ENCODE assay signal across 1 cellular context in the genomic region with DNA sequence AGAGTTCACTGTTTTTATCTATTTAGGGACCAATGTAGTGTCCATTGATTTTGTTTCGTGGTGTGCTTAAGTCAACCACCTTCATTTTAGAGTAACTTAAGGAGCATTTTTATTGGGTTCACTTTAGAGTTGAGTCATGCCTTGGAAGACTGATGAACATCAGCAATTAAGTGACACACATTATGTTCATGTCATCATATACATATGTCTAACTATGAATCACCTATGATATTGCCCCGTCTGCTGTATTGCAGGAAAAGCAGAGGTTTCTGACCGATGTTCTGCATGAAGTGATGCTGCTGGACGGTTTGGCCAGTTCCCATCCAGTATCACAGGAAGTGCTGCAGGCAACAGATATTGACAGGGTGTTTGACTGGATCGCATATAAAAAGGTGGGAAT.
TF ChIP-seq lines count a peak whose summit lies in the region.

No MANE protein-coding gene starts in this region.

TF ChIP-seq in IMR-90, 13 proteins besides CTCF, POLR2A, EP300 and RAD21:
- TF ChIP-seq NFE2L2 (IDR thresholded peaks at IDR 0.05; ENCODE audit: low read depth, low read length) (no peak), MAZ (IDR thresholded peaks at IDR 0.05; ENCODE audit: borderline replicate concordance, low read depth, low read length) (no peak), CHD1 (IDR thresholded peaks at IDR 0.05; ENCODE audit: low read depth, low read length) (no peak), FOS (IDR thresholded peaks at IDR 0.05; ENCODE audit: low read depth, low read length) (no peak), SMC3 (IDR thresholded peaks at IDR 0.05; ENCODE audit: low read depth, low read length) (no peak), RFX5 (IDR thresholded peaks at IDR 0.05; ENCODE audit: low read depth, low read length) (no peak), CEBPB (IDR thresholded peaks at IDR 0.05; ENCODE audit: low read depth, low read length) (no peak), MAFK (IDR thresholded peaks at IDR 0.05; ENCODE audit: low read depth, low read length) (no peak)
- TF ChIP-seq, protein P1, sequence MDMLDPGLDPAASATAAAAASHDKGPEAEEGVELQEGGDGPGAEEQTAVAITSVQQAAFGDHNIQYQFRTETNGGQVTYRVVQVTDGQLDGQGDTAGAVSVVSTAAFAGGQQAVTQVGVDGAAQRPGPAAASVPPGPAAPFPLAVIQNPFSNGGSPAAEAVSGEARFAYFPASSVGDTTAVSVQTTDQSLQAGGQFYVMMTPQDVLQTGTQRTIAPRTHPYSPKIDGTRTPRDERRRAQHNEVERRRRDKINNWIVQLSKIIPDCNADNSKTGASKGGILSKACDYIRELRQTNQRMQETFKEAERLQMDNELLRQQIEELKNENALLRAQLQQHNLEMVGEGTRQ (IDR thresholded peaks at IDR 0.05; ENCODE audit: low read depth, low read length), result no peak
